ENCODE assay signal across 8 cellular contexts in the genomic region with DNA sequence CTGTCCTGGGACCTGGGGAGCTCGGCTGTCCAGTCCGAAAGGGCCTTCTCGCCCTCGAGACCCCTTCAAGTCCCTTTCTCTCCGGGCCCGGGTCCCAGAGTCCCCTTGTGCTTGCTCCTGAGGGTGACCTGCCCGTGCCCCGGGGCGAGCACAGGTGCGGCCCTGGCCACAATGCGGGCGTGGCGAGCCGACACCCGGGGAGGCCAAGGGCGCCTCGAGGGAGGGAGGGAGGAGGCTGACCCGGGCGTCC. TPM values are rescaled to one million over a fixed set of nuclear protein-coding genes. Genes with fewer than 3 reads are reported as not detected.
DNase-seq lines count a peak whose midpoint lies in the region; ATAC-seq and TF ChIP-seq lines count a peak whose summit lies in the region.

No MANE protein-coding gene starts in this region.

- H3K9me3 ChIP-seq in A673 (ENCODE audit: low read depth, low read length, poor library complexity, severe bottlenecking) (no peaks in the 10 kb centered on the region), HCT116 (ENCODE audit: control insufficient read depth in 1 of 2, insufficient read depth in 1 of 2, low read depth in 1 of 2, low read length in 2 of 2) (no peaks in the 10 kb centered on the region), mucosa of stomach (ENCODE audit: control insufficient read depth, low read length) (no peaks in the 10 kb centered on the region)

- no peak overlapping the region for H3K27ac ChIP-seq in A673 (ENCODE audit: low read depth, low read length, poor library complexity, severe bottlenecking)
- H3K27ac ChIP-seq in HCT116 (ENCODE audit: low read depth, low read length) = peak overlapping the region; percentile 80; the same call in 1 of the 2 replicates

- H3K4me2 ChIP-seq in HCT116 (ENCODE audit: low read length) = peak overlapping the region; percentile 77

- in situ Hi-C loops in GM13976 (cut with MboI; ENCODE audit: low sequenced_read_pairs, unreplicated experiment) = no loop called here

- no peak overlapping the region for H2AFZ ChIP-seq in HCT116 (ENCODE audit: low read depth, low read length, poor library complexity, severe bottlenecking)

- TF ChIP-seq CTCF in A673 (conservative IDR thresholded peaks at IDR 0.05; ENCODE audit: low read depth, low read length) (no peak), HCT116 (IDR thresholded peaks at IDR 0.05 in 2 of 3, conservative IDR thresholded peaks at IDR 0.05 in 1 of 3; ENCODE audit: borderline replicate concordance in 1 of 3, insufficient read depth in 1 of 3, low read depth in 2 of 3, low read length in 2 of 3) (no peak), brain (conservative IDR thresholded peaks at IDR 0.05) (no peak), GM13976 (IDR thresholded peaks at IDR 0.05; ENCODE audit: borderline replicate concordance, control extremely low read depth, extremely low read depth, insufficient read depth, missing control alignments) (no peak)

- peak overlapping the region; percentile 80 to 90 (median 83) for H3K4me3 Mint-ChIP-seq in brain

- H3K9me2 ChIP-seq in HCT116 (ENCODE audit: insufficient read depth) = no peaks in the 10 kb centered on the region

- no peak for TF ChIP-seq RAD21 in HCT116 (IDR thresholded peaks at IDR 0.05; ENCODE audit: low read depth)

- H3K9me3 Mint-ChIP-seq in brain = peaks cover 0 to 6% (median 0%) of the 10 kb centered on the region in 5 experiments

- H3K27me3 ChIP-seq in A673 (replicated peaks; ENCODE audit: insufficient read depth, low read depth, low read length, poor library complexity) (no peaks in the 10 kb centered on the region), HCT116 (ENCODE audit: insufficient read depth, low read length) (peaks cover 3% of the 10 kb centered on the region; the same call in 1 of the 2 replicates), mucosa of stomach (ENCODE audit: control insufficient read depth, insufficient read depth, low read length) (no peaks in the 10 kb centered on the region)

- no peaks in the 10 kb centered on the region for H3K36me3 Mint-ChIP-seq in brain

- H3K9ac ChIP-seq in HCT116 (ENCODE audit: low read length) = no peak overlapping the region
- H3K9ac ChIP-seq in mucosa of stomach (ENCODE audit: low read length) = peak overlapping the region; percentile 64

- no peaks in the 10 kb centered on the region for H3K36me3 ChIP-seq in A673 (ENCODE audit: insufficient read depth, low read length, poor library complexity, severe bottlenecking)
- no peaks in the 10 kb centered on the region for H3K36me3 ChIP-seq in HCT116 (ENCODE audit: control insufficient read depth in 1 of 2, insufficient read depth in 2 of 2, low read length in 2 of 2)
- H3K36me3 ChIP-seq in mucosa of stomach (ENCODE audit: control insufficient read depth, insufficient read depth, low read length) = no peaks in the 10 kb centered on the region

- no peak for TF ChIP-seq POLR2A in HCT116 (IDR thresholded peaks at IDR 0.05; ENCODE audit: borderline replicate concordance, extremely low read depth, insufficient read depth, insufficient read length)

- RAD21 ChIA-PET in HCT116 (lab: Charles Lee; ENCODE audit: low non-redundant PET in 1 of 2, low total read pairs in 2 of 2, uncharacterized antibody in 2 of 2, unreplicated experiment in 2 of 2) = no interaction called here

- DNase-seq in A673 (ENCODE audit: low spot score) (peak; percentile 5), HCT116 (ENCODE audit: low read depth, low spot score) (no peak), islet precursor cell (no peak), GM13976 (ENCODE audit: low spot score) (no peak)

- POLR2A ChIA-PET in A673 (lab: Charles Lee; ENCODE audit: low non-redundant PET) (no interaction called here), HCT116 (lab: Charles Lee) (interaction anchor here (0.7 kb wide), 1 partner anchor 9 kb away, joined by 4 read pairs; no protein-coding TSS in a partner anchor)

- peaks cover 36% of the 10 kb centered on the region for H3K79me2 ChIP-seq in HCT116 (ENCODE audit: insufficient read depth, low read length)

- peaks cover 39% of the 10 kb centered on the region for H3K4me1 Mint-ChIP-seq in brain

- H3K4me1 ChIP-seq in A673 (ENCODE audit: insufficient read depth, low read length, poor library complexity, severe bottlenecking) = peaks cover 18% of the 10 kb centered on the region
- H3K4me1 ChIP-seq in HCT116 (ENCODE audit: control insufficient read depth in 1 of 2, insufficient read depth in 2 of 2, low read length in 2 of 2) = peaks cover 6 to 15% of the 10 kb centered on the region in 2 experiments; a peak in 3 of 4 replicates
- H3K4me1 ChIP-seq in mucosa of stomach (ENCODE audit: control insufficient read depth, insufficient read depth, low read length) = peaks cover 13% of the 10 kb centered on the region

- BruUV-seq in A673 (replicated peaks; lab: Mats Ljungman, UMichigan) (no TSS peak), HCT116 (replicated peaks; lab: Mats Ljungman, UMichigan) (no TSS peak)

- H3K27me3 Mint-ChIP-seq in brain = peaks cover 20% of the 10 kb centered on the region

- CTCF ChIA-PET in A673 (lab: Charles Lee) = no interaction called here
- CTCF ChIA-PET in HCT116 (lab: Charles Lee) = no interaction called here

- intact Hi-C loops in A673 (cut with micrococcal nuclease; ENCODE audit: unreplicated experiment) (loop anchor here (5.0 to 10.0 kb wide), 2 partner anchors 137 to 280 kb away; no protein-coding TSS in a partner anchor), HCT116 (cut with micrococcal nuclease) (loop anchor here (5.0 kb wide), 1 partner anchor 137 kb away; no protein-coding TSS in a partner anchor)

- peak overlapping the region in 4 of 5 experiments; percentile 75 to 93 (median 90) for H3K27ac Mint-ChIP-seq in brain

- ATAC-seq in HCT116 (no peak), HG03460 (IDR thresholded peaks at IDR 0.05; ENCODE audit: unreplicated experiment) (no peak), HG03378 (IDR thresholded peaks at IDR 0.05; ENCODE audit: unreplicated experiment) (no peak)

- H3K4me3 ChIP-seq in A673 (ENCODE audit: low read depth, low read length, poor library complexity, severe bottlenecking) = peak overlapping the region; percentile 88
- peak overlapping the region; percentile 35 to 48 for H3K4me3 ChIP-seq in HCT116 (replicated peaks in 1 of 2; ENCODE audit: low read depth in 1 of 2, low read length in 2 of 2)
- H3K4me3 ChIP-seq in mucosa of stomach (ENCODE audit: low read length) = no peak overlapping the region

- H4K20me1 ChIP-seq in HCT116 (ENCODE audit: insufficient read depth) = peaks cover 8% of the 10 kb centered on the region; the same call in 1 of the 2 replicates

TF ChIP-seq in HCT116, 20 proteins besides CTCF, POLR2A, EP300 and RAD21:
- no peak for TF ChIP-seq ZNF274 (IDR thresholded peaks at IDR 0.05; ENCODE audit: low read depth, low read length)
- peak; percentile 6 for TF ChIP-seq YY1 (IDR thresholded peaks at IDR 0.05; ENCODE audit: extremely low read depth, insufficient replicate concordance, low read depth, low read length)

RNA-seq across cellular contexts. Expression of a gene that starts 0.8 kb away (rescaled TPM):
- total RNA-seq in A673 (2021) = 26.4 and 29.5 TPM in 2 replicates
- 29.6 TPM for total RNA-seq in HCT116 (2021; ENCODE audit: unreplicated experiment)
- polyA plus RNA-seq in HCT116 (2012) = 15.3 and 15.5 TPM in 2 replicates
- 16.5 TPM for polyA plus RNA-seq in brain (ENCODE audit: insufficient read depth, low read depth, low replicate concordance)
